ENCODE assay signal across 1 cellular context in the genomic region with DNA sequence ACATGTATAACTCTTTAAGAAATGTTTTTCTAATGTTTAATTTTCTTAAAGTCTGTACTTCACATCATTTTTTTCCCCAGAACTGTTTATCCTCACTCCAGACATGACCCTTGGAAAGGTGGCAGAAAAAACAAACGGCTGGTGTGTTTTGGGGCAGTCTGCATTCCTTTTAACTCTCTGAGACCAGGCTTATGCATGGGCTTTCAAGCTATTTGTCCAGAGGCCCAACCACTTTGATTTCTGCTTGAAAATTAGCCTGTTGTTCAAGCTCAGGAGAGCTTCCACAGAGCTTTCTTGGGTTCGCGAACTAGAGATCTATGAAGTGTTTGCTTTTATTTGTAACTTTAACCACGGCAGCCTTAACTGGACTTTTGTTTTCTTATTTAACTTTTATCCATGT.
TF ChIP-seq lines count a peak whose summit lies in the region.

No MANE protein-coding gene starts in this region.

TF ChIP-seq in HepG2, 621 proteins besides CTCF, POLR2A, EP300 and RAD21 (continued from another document and continues in another):
- no peak for TF ChIP-seq SAFB2 (CRISPR knock-in tag; IDR thresholded peaks at IDR 0.05; ENCODE audit: borderline replicate concordance, low read depth)
- TF ChIP-seq FOSL2 (CRISPR knock-in tag; IDR thresholded peaks at IDR 0.05), result 0 out of 2 replicates have a peak, but pooled peaks have one; percentile 9
- peak; percentile 84 for TF ChIP-seq PITX1 (CRISPR knock-in tag; IDR thresholded peaks at IDR 0.05)
- TF ChIP-seq ZNF350 (CRISPR knock-in tag; IDR thresholded peaks at IDR 0.05; ENCODE audit: borderline replicate concordance, low read depth), result no peak
- TF ChIP-seq NCOR1 (IDR thresholded peaks at IDR 0.05; ENCODE audit: borderline replicate concordance, low read length), result no peak
- TF ChIP-seq LCORL (IDR thresholded peaks at IDR 0.05), result no peak
- TF ChIP-seq LCORL (CRISPR knock-in tag; IDR thresholded peaks at IDR 0.05), result peak; percentile 40; the same call in 1 of the 2 replicates
- peak; percentile 73; the same call in 1 of the 2 replicates for TF ChIP-seq GFI1 (CRISPR knock-in tag; IDR thresholded peaks at IDR 0.05; ENCODE audit: borderline replicate concordance)
- no peak for TF ChIP-seq IKZF1 (IDR thresholded peaks at IDR 0.05)
- no peak for TF ChIP-seq MYNN (CRISPR knock-in tag; IDR thresholded peaks at IDR 0.05; ENCODE audit: low read depth)
- TF ChIP-seq ZNF839 (CRISPR knock-in tag; IDR thresholded peaks at IDR 0.05; ENCODE audit: borderline replicate concordance), result no peak
- peak; percentile 86 for TF ChIP-seq ISL2 (CRISPR knock-in tag; IDR thresholded peaks at IDR 0.05)
- no peak for TF ChIP-seq STAT5B (CRISPR knock-in tag; IDR thresholded peaks at IDR 0.05)
- TF ChIP-seq, protein P1, sequence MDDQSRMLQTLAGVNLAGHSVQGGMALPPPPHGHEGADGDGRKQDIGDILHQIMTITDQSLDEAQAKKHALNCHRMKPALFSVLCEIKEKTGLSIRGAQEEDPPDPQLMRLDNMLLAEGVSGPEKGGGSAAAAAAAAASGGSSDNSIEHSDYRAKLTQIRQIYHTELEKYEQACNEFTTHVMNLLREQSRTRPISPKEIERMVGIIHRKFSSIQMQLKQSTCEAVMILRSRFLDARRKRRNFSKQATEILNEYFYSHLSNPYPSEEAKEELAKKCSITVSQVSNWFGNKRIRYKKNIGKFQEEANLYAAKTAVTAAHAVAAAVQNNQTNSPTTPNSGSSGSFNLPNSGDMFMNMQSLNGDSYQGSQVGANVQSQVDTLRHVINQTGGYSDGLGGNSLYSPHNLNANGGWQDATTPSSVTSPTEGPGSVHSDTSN (CRISPR knock-in tag; IDR thresholded peaks at IDR 0.05; ENCODE audit: borderline replicate concordance), result no peak
- TF ChIP-seq ZNF431 (CRISPR knock-in tag; IDR thresholded peaks at IDR 0.05; ENCODE audit: borderline replicate concordance, low read depth), result no peak
- no peak for TF ChIP-seq CERS6 (CRISPR knock-in tag; IDR thresholded peaks at IDR 0.05)
- peak; percentile 49 for TF ChIP-seq HNF4A (CRISPR knock-in tag; IDR thresholded peaks at IDR 0.05)
- no peak for TF ChIP-seq PAX8 (CRISPR knock-in tag; IDR thresholded peaks at IDR 0.05; ENCODE audit: borderline replicate concordance)
- TF ChIP-seq, protein P2, sequence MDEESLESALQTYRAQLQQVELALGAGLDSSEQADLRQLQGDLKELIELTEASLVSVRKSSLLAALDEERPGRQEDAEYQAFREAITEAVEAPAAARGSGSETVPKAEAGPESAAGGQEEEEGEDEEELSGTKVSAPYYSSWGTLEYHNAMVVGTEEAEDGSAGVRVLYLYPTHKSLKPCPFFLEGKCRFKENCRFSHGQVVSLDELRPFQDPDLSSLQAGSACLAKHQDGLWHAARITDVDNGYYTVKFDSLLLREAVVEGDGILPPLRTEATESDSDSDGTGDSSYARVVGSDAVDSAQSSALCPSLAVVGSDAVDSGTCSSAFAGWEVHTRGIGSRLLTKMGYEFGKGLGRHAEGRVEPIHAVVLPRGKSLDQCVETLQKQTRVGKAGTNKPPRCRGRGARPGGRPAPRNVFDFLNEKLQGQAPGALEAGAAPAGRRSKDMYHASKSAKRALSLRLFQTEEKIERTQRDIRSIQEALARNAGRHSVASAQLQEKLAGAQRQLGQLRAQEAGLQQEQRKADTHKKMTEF (CRISPR knock-in tag; IDR thresholded peaks at IDR 0.05), result peak; percentile 25; the same call in 1 of the 2 replicates
- no peak for TF ChIP-seq DNMT1 (CRISPR knock-in tag; IDR thresholded peaks at IDR 0.05)
- no peak for TF ChIP-seq PRDM15 (CRISPR knock-in tag; IDR thresholded peaks at IDR 0.05)
- TF ChIP-seq KDM6A (CRISPR knock-in tag; IDR thresholded peaks at IDR 0.05; ENCODE audit: low read depth), result 0 out of 2 replicates have a peak, but pooled peaks have one; percentile 28
- TF ChIP-seq, protein P3, sequence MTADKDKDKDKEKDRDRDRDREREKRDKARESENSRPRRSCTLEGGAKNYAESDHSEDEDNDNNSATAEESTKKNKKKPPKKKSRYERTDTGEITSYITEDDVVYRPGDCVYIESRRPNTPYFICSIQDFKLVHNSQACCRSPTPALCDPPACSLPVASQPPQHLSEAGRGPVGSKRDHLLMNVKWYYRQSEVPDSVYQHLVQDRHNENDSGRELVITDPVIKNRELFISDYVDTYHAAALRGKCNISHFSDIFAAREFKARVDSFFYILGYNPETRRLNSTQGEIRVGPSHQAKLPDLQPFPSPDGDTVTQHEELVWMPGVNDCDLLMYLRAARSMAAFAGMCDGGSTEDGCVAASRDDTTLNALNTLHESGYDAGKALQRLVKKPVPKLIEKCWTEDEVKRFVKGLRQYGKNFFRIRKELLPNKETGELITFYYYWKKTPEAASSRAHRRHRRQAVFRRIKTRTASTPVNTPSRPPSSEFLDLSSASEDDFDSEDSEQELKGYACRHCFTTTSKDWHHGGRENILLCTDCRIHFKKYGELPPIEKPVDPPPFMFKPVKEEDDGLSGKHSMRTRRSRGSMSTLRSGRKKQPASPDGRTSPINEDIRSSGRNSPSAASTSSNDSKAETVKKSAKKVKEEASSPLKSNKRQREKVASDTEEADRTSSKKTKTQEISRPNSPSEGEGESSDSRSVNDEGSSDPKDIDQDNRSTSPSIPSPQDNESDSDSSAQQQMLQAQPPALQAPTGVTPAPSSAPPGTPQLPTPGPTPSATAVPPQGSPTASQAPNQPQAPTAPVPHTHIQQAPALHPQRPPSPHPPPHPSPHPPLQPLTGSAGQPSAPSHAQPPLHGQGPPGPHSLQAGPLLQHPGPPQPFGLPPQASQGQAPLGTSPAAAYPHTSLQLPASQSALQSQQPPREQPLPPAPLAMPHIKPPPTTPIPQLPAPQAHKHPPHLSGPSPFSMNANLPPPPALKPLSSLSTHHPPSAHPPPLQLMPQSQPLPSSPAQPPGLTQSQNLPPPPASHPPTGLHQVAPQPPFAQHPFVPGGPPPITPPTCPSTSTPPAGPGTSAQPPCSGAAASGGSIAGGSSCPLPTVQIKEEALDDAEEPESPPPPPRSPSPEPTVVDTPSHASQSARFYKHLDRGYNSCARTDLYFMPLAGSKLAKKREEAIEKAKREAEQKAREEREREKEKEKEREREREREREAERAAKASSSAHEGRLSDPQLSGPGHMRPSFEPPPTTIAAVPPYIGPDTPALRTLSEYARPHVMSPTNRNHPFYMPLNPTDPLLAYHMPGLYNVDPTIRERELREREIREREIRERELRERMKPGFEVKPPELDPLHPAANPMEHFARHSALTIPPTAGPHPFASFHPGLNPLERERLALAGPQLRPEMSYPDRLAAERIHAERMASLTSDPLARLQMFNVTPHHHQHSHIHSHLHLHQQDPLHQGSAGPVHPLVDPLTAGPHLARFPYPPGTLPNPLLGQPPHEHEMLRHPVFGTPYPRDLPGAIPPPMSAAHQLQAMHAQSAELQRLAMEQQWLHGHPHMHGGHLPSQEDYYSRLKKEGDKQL (CRISPR knock-in tag; IDR thresholded peaks at IDR 0.05; ENCODE audit: low read depth), result no peak
- TF ChIP-seq FOXA1 (IDR thresholded peaks at IDR 0.05), result no peak
- TF ChIP-seq FOXA1 (CRISPR knock-in tag; IDR thresholded peaks at IDR 0.05), result peak; percentile 32; the same call in 1 of the 2 replicates
- no peak for TF ChIP-seq MNT (IDR thresholded peaks at IDR 0.05)
- TF ChIP-seq ZNF121 (CRISPR knock-in tag; IDR thresholded peaks at IDR 0.05), result no peak
- TF ChIP-seq, protein P4, sequence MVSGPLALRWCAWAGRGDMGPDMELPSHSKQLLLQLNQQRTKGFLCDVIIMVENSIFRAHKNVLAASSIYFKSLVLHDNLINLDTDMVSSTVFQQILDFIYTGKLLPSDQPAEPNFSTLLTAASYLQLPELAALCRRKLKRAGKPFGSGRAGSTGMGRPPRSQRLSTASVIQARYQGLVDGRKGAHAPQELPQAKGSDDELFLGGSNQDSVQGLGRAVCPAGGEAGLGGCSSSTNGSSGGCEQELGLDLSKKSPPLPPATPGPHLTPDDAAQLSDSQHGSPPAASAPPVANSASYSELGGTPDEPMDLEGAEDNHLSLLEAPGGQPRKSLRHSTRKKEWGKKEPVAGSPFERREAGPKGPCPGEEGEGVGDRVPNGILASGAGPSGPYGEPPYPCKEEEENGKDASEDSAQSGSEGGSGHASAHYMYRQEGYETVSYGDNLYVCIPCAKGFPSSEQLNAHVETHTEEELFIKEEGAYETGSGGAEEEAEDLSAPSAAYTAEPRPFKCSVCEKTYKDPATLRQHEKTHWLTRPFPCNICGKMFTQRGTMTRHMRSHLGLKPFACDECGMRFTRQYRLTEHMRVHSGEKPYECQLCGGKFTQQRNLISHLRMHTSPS (CRISPR knock-in tag; IDR thresholded peaks at IDR 0.05; ENCODE audit: low read depth), result no peak
- TF ChIP-seq AHR (CRISPR knock-in tag; IDR thresholded peaks at IDR 0.05), result no peak
- no peak for TF ChIP-seq MTA1 (CRISPR knock-in tag; IDR thresholded peaks at IDR 0.05; ENCODE audit: borderline replicate concordance)
- TF ChIP-seq SALL1 (CRISPR knock-in tag; IDR thresholded peaks at IDR 0.05), result peak; percentile 41; the same call in 1 of the 2 replicates
- 0 out of 2 replicates have a peak, but pooled peaks have one; percentile 11 for TF ChIP-seq ELF3 (CRISPR knock-in tag; IDR thresholded peaks at IDR 0.05)
- no peak for TF ChIP-seq CBX1 (IDR thresholded peaks at IDR 0.05; ENCODE audit: low read depth)
- TF ChIP-seq POLR2AphosphoS2 (IDR thresholded peaks at IDR 0.05; ENCODE audit: low read depth, low read length), result no peak
- TF ChIP-seq PRDM10 (CRISPR knock-in tag; IDR thresholded peaks at IDR 0.05; ENCODE audit: low read depth), result no peak
- TF ChIP-seq ZNF768 (CRISPR knock-in tag; IDR thresholded peaks at IDR 0.05), result no peak
- peak; percentile 63 for TF ChIP-seq GATAD2A (CRISPR knock-in tag; IDR thresholded peaks at IDR 0.05)
- peak; percentile 76 for TF ChIP-seq ZNF652 (CRISPR knock-in tag; IDR thresholded peaks at IDR 0.05; ENCODE audit: borderline replicate concordance, low read depth)
- TF ChIP-seq ZFP36L2 (CRISPR knock-in tag; IDR thresholded peaks at IDR 0.05), result no peak
- TF ChIP-seq FOXJ3 (CRISPR knock-in tag; IDR thresholded peaks at IDR 0.05; ENCODE audit: borderline replicate concordance), result peak; percentile 74; the same call in 1 of the 2 replicates
- TF ChIP-seq CREM (IDR thresholded peaks at IDR 0.05), result peak; percentile 61; the same call in 1 of the 2 replicates
- no peak for TF ChIP-seq CREM (CRISPR knock-in tag; IDR thresholded peaks at IDR 0.05)
